Comparison of ENCODE assay signal across 13 cellular contexts in genomic region chr6:13422601-13423247, GRCh38.
DNase-seq lines count a peak whose midpoint lies in the region; ATAC-seq, FAIRE-seq and TF ChIP-seq lines count a peak whose summit lies in the region.
"Had no signal": no experiment of that assay in that cellular context is flagged by ENCODE, and none has a peak within 500 bp of the region (broad histone marks: within the 10 kb centered on the region; RNA-seq: fewer than 3 reads in every experiment).

No MANE protein-coding gene starts in this region.

- H3K27ac ChIP-seq in brain microvascular endothelial cell (no peak overlapping the region), psoas muscle (peak overlapping the region; percentile 79)

- ATAC-seq in psoas muscle (peak; percentile 13 to 68 (median 57)), GM18505 (IDR thresholded peaks at IDR 0.05; ENCODE audit: unreplicated experiment) (no peak), HG02840 (IDR thresholded peaks at IDR 0.05; ENCODE audit: low FRiP score, unreplicated experiment) (no peak)
- ATAC-seq: activated naive CD8-positive, alpha-beta T cell treated with anti-CD3 and anti-CD28 coated beads, Interleukin-2, amount 50 U/mL, for 24 hours had no signal

- no peak for TF ChIP-seq POLR2A in GM12891 (IDR thresholded peaks at IDR 0.05; ENCODE audit: low read depth, low read length)
- no peak for TF ChIP-seq POLR2A in GM18505 (IDR thresholded peaks at IDR 0.05; ENCODE audit: borderline replicate concordance, extremely low read depth, insufficient read depth, insufficient read length)

- DNase-seq in GM12891 (ENCODE audit: insufficient read length, low spot score) (no peak), brain microvascular endothelial cell (peak; percentile 7), psoas muscle (no peak), GDM1 (lab: John Stamatoyannopoulos, UW) (no peak), NCI-H2107 treated with DMSO at 0.1 percent for 48 hours (lab: John Stamatoyannopoulos, UW; ENCODE audit: unreplicated experiment) (no peak)
- DNase-seq: activated naive CD8-positive, alpha-beta T cell treated with anti-CD3 and anti-CD28 coated beads, Interleukin-2, amount 50 U/mL, for 24 hours; head of caudate nucleus; NCI-H1092 treated with DMSO at 0.1 percent for 48 hours; RPMI8226 had no signal

- H3K36me3 ChIP-seq in brain microvascular endothelial cell (replicated peaks) (no peaks in the 10 kb centered on the region), iPS-15b (ENCODE audit: control insufficient read depth, insufficient read depth, low read length) (no peaks in the 10 kb centered on the region), psoas muscle (ENCODE audit: insufficient read depth in 1 of 2, low read depth in 1 of 2) (no peaks in the 10 kb centered on the region)

- no peak overlapping the region for H3K4me3 ChIP-seq in brain microvascular endothelial cell (ENCODE audit: low read depth, low read length)
- no peak overlapping the region for H3K4me3 ChIP-seq in iPS-15b (ENCODE audit: low read depth, low read length)
- H3K4me3 ChIP-seq in psoas muscle, result no peak overlapping the region
- H3K4me3 ChIP-seq: skin epidermis had no signal

- no peaks in the 10 kb centered on the region for H3K9me3 ChIP-seq in iPS-15b (ENCODE audit: control insufficient read depth, insufficient read depth, low read length)
- no peaks in the 10 kb centered on the region for H3K9me3 ChIP-seq in psoas muscle

- in situ Hi-C loops in brain microvascular endothelial cell (cut with HindIII; ENCODE audit: low pct_ligation_motif_present, low sequenced_read_pairs), result no loop called here

- intact Hi-C loops in psoas muscle (cut with DNase I), result no loop called here

- H3K4me1 ChIP-seq in iPS-15b (ENCODE audit: control insufficient read depth, insufficient read depth, low read length) (peaks cover 18% of the 10 kb centered on the region), psoas muscle (peaks cover 96% of the 10 kb centered on the region)

- no peaks in the 10 kb centered on the region for H3K27me3 ChIP-seq in brain microvascular endothelial cell (replicated peaks)
- H3K27me3 ChIP-seq in iPS-15b (ENCODE audit: control insufficient read depth, insufficient read depth, low read length), result no peaks in the 10 kb centered on the region
- no peaks in the 10 kb centered on the region for H3K27me3 ChIP-seq in psoas muscle (ENCODE audit: insufficient read depth in 3 of 3, low read length in 2 of 3)

- peak; percentile 54 for FAIRE-seq in GM12891 (lab: Jason Lieb, UNC)

- no peak for TF ChIP-seq CTCF in brain microvascular endothelial cell (IDR thresholded peaks at IDR 0.05; ENCODE audit: low read depth, low read length, missing control alignments)
- no peak for TF ChIP-seq CTCF in psoas muscle (IDR thresholded peaks at IDR 0.05)

- 15 to 28% (median 20%) methylated on average over 7 of the region's 7 CpGs for WGBS in psoas muscle, 3 donors

- H3K9ac ChIP-seq in iPS-15b (ENCODE audit: low read depth, low read length), result peak overlapping the region; percentile 13

TF ChIP-seq in GM12891, 5 proteins besides CTCF, POLR2A, EP300 and RAD21:
- TF ChIP-seq PAX5 (IDR thresholded peaks at IDR 0.05; ENCODE audit: insufficient read depth, low read length, severe bottlenecking) (no peak), TAF1 (IDR thresholded peaks at IDR 0.05; ENCODE audit: low read depth, low read length) (no peak), SPI1 (IDR thresholded peaks at IDR 0.05; ENCODE audit: low read depth, low read length) (peak; percentile 47)

Comparison
In these comparisons a context has a peak if more than half of its experiments do, and no peak if none do; other contexts are left out.
1. ATAC-seq: peak in psoas muscle (4 of 4); none in GM18505 (single experiment) and HG02840 (single experiment).